17 cellular contexts compared by ENCODE assay signal in genomic region chr7:132191418-132191817, GRCh38.
DNase-seq lines count a peak whose midpoint lies in the region; ATAC-seq, FAIRE-seq and TF ChIP-seq lines count a peak whose summit lies in the region.
"Had no signal": no experiment of that assay in that cellular context is flagged by ENCODE, and none has a peak within 500 bp of the region (broad histone marks: within the 10 kb centered on the region; RNA-seq: fewer than 3 reads in every experiment).

No MANE protein-coding gene starts in this region.

- H2AFZ ChIP-seq in SK-N-SH (ENCODE audit: low read depth), result no peak overlapping the region

- 68% methylated on average over 3 of the region's 3 CpGs for WGBS in SK-N-SH (ENCODE audit: low lambda C conversion rate)

- peak; percentile 11; the same call in 2 of the 3 replicates for ATAC-seq in SK-N-SH treated with all-trans-retinoic acid at 6 μM for 48 hours
- ATAC-seq: GM12878, HCT116, PC-3 had no signal

- peaks cover 0 to 3% of the 10 kb centered on the region in 2 experiments; a peak in 1 of 4 replicates for H3K4me1 ChIP-seq in SK-N-SH (ENCODE audit: control insufficient read depth in 1 of 2, insufficient read depth in 2 of 2, low read depth in 1 of 2, low read length in 1 of 2)
- H3K4me1 ChIP-seq in kidney (ENCODE audit: control insufficient read depth in 1 of 2, insufficient read depth in 1 of 2, low read depth in 1 of 2, low read length in 2 of 2), result peaks cover 0 to 3% of the 10 kb centered on the region in 2 donors

- H3K79me2 ChIP-seq in SK-N-SH (ENCODE audit: insufficient read depth), result no peaks in the 10 kb centered on the region

- no peak for FAIRE-seq in kidney (lab: Jason Lieb, UNC)
- FAIRE-seq: G401.6, GM12878 had no signal

- no peaks in the 10 kb centered on the region for H4K20me1 ChIP-seq in SK-N-SH (ENCODE audit: insufficient read depth)

- H3F3A ChIP-seq in SK-N-SH (replicated peaks; ENCODE audit: insufficient read depth), result peaks cover 3% of the 10 kb centered on the region

- CTCF ChIA-PET in SK-N-SH (lab: Yijun Ruan, JAX), result interaction anchor here (1.6 kb wide), 1 partner anchor 13 kb away, joined by 5 read pairs; no protein-coding TSS in a partner anchor

- no peak overlapping the region for H3K4me2 ChIP-seq in SK-N-SH

- intact Hi-C loops in kidney (cut with DNase I), result no loop called here

- in situ Hi-C loops in astrocyte of the cerebellum (cut with HindIII; ENCODE audit: low sequenced_read_pairs), result no loop called here

- H3K4me3 ChIP-seq in SK-N-SH (ENCODE audit: low read depth in 2 of 2, low read length in 1 of 2) (no peak overlapping the region), astrocyte of the cerebellum (ENCODE audit: low read depth, low read length) (no peak overlapping the region), kidney (ENCODE audit: low read length in 2 of 2) (no peak overlapping the region)
- H3K4me3 ChIP-seq: GM12878 had no signal

- TF ChIP-seq EP300 in SK-N-SH (IDR thresholded peaks at IDR 0.05; ENCODE audit: borderline replicate concordance in 1 of 2, low read depth in 1 of 2, low read length in 1 of 2), result no peak

- no peak for DNase-seq in SK-N-SH
- DNase-seq in astrocyte of the cerebellum (ENCODE audit: low read depth), result peak; percentile 6
- DNase-seq in kidney, result peak; percentile 26
- peak; percentile 7 for DNase-seq in stromal cell of bone marrow (ENCODE audit: low read depth)
- DNase-seq in SW 1271 (lab: John Stamatoyannopoulos, UW), result no peak
- no peak for DNase-seq in GDM1 (lab: John Stamatoyannopoulos, UW)
- no peak for DNase-seq in stimulated activated CD4-positive, alpha-beta T cell treated with anti-CD3 and anti-CD28 coated beads, Interleukin-4, amount 100 ng/mL, for 4 hours
- DNase-seq: 8988T, DND-41, NCI-H187, NCI-H446 treated with DMSO at 0.1 percent for 48 hours, NCI-H748 treated with DMSO at 0.1 percent for 48 hours, PC-3 had no signal

- TF ChIP-seq CTCF in SK-N-SH (IDR thresholded peaks at IDR 0.05) (no peak), astrocyte of the cerebellum (IDR thresholded peaks at IDR 0.05; ENCODE audit: low read depth, low read length, missing control alignments) (no peak), kidney (IDR thresholded peaks at IDR 0.05; ENCODE audit: borderline replicate concordance, extremely low read depth, insufficient read depth) (no peak)

- no peak overlapping the region for H3K27ac ChIP-seq in SK-N-SH (ENCODE audit: low read depth in 2 of 2, low read length in 1 of 2)
- no peak overlapping the region for H3K27ac ChIP-seq in kidney (ENCODE audit: low read depth in 2 of 2, low read length in 2 of 2)

- H3K9me3 ChIP-seq in SK-N-SH (peaks cover 10% of the 10 kb centered on the region), kidney (ENCODE audit: control insufficient read depth in 1 of 2, low read length in 2 of 2) (peaks cover 0 to 10% of the 10 kb centered on the region in 2 donors)

- POLR2A ChIA-PET in SK-N-SH (lab: Yijun Ruan, JAX), result no interaction called here

- H3K27me3 ChIP-seq in SK-N-SH (ENCODE audit: insufficient read depth), result no peaks in the 10 kb centered on the region

- H3K9ac ChIP-seq in SK-N-SH (no peak overlapping the region), kidney (ENCODE audit: low read length in 2 of 2) (no peak overlapping the region)

- no peak for TF ChIP-seq RAD21 in SK-N-SH (IDR thresholded peaks at IDR 0.05; ENCODE audit: low read length)

- peaks cover 0 to 36% of the 10 kb centered on the region in 2 experiments for H3K36me3 ChIP-seq in SK-N-SH (replicated peaks in 1 of 2; ENCODE audit: control insufficient read depth in 1 of 2, insufficient read depth in 2 of 2, low read length in 1 of 2)
- no peaks in the 10 kb centered on the region for H3K36me3 ChIP-seq in kidney (ENCODE audit: control insufficient read depth in 1 of 2, insufficient read depth in 2 of 2, low read length in 2 of 2)

- no peaks in the 10 kb centered on the region for H3K9me2 ChIP-seq in SK-N-SH

TF ChIP-seq in SK-N-SH treated with all-trans-retinoic acid at 6 μM for 48 hours, 23 proteins besides CTCF, POLR2A, EP300 and RAD21:
- TF ChIP-seq ISL1 (CRISPR knock-in tag; IDR thresholded peaks at IDR 0.05) (no peak), CREB5 (CRISPR knock-in tag; IDR thresholded peaks at IDR 0.05; ENCODE audit: low read depth) (no peak), ZFP3 (CRISPR knock-in tag; IDR thresholded peaks at IDR 0.05) (no peak)
- TF ChIP-seq, protein P1, sequence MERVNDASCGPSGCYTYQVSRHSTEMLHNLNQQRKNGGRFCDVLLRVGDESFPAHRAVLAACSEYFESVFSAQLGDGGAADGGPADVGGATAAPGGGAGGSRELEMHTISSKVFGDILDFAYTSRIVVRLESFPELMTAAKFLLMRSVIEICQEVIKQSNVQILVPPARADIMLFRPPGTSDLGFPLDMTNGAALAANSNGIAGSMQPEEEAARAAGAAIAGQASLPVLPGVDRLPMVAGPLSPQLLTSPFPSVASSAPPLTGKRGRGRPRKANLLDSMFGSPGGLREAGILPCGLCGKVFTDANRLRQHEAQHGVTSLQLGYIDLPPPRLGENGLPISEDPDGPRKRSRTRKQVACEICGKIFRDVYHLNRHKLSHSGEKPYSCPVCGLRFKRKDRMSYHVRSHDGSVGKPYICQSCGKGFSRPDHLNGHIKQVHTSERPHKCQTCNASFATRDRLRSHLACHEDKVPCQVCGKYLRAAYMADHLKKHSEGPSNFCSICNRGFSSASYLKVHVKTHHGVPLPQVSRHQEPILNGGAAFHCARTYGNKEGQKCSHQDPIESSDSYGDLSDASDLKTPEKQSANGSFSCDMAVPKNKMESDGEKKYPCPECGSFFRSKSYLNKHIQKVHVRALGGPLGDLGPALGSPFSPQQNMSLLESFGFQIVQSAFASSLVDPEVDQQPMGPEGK (CRISPR knock-in tag; IDR thresholded peaks at IDR 0.05; ENCODE audit: borderline replicate concordance), result no peak

TF ChIP-seq in SK-N-SH, 30 proteins besides CTCF, POLR2A, EP300 and RAD21:
- no peak for TF ChIP-seq USF1 (IDR thresholded peaks at IDR 0.05; ENCODE audit: borderline replicate concordance, low read depth)
- no peak for TF ChIP-seq RCOR1 (IDR thresholded peaks at IDR 0.05; ENCODE audit: low read length)
- no peak for TF ChIP-seq TAF1 (IDR thresholded peaks at IDR 0.05; ENCODE audit: borderline replicate concordance, low read depth, low read length)
- TF ChIP-seq TCF12 (IDR thresholded peaks at IDR 0.05), result no peak
- TF ChIP-seq RFX5 (IDR thresholded peaks at IDR 0.05; ENCODE audit: low read length), result no peak

Comparison
In these comparisons a context has a peak if more than half of its experiments do, and no peak if none do; other contexts are left out.
1. DNase-seq: peak in astrocyte of the cerebellum (single experiment), kidney (single experiment) and stromal cell of bone marrow (single experiment); none in SK-N-SH (single experiment), SW 1271 (0 of 2), GDM1 (single experiment) and stimulated activated CD4-positive, alpha-beta T cell treated with anti-CD3 and anti-CD28 coated beads, Interleukin-4, amount 100 ng/mL, for 4 hours (0 of 2).